In genomic region chr7:66642932-66643331, GRCh38 we compare ENCODE assay signal across 10 cellular contexts.
"Had no signal": no experiment of that assay in that cellular context is flagged by ENCODE, and none has a peak within 500 bp of the region (broad histone marks: within the 10 kb centered on the region; RNA-seq: fewer than 3 reads in every experiment).

No MANE protein-coding gene starts in this region.

- H3K4me1 Mint-ChIP-seq: neural crest cell had no signal

- ATAC-seq: esophagus mucosa had no signal

- H3K9me3 Mint-ChIP-seq: neural crest cell had no signal

- H3K4me3 Mint-ChIP-seq: neural crest cell had no signal

- DNase-seq: activated CD4-positive, alpha-beta T cell treated with anti-CD3 and anti-CD28 coated beads, Interleukin-2, amount 50 U/mL, for 4 hours; activated naive CD4-positive, alpha-beta T cell; activated T-cell treated with anti-CD3 and anti-CD28 coated beads, Interleukin-2, amount 50 U/mL, for 48 hours; ovary; sigmoid colon; stimulated activated CD4-positive, alpha-beta T cell treated with anti-CD3 and anti-CD28 coated beads, Interleukin-2, amount 100 ng/mL, for 24 hours; tibial artery; uterus had no signal
